ENCODE assay signal across 8 cellular contexts in genomic region chr17:68289936-68290267, GRCh38. TPM values are rescaled to one million over a fixed set of nuclear protein-coding genes. Genes with fewer than 3 reads are reported as not detected.
DNase-seq lines count a peak whose midpoint lies in the region; ATAC-seq and TF ChIP-seq lines count a peak whose summit lies in the region.

No MANE protein-coding gene starts in this region.

- TF ChIP-seq CTCF in HL-60 (IDR thresholded peaks at IDR 0.05; ENCODE audit: insufficient read depth, low read length) (no peak), adrenal gland (IDR thresholded peaks at IDR 0.05) (no peak)

- no peak for DNase-seq in HL-60 (ENCODE audit: low read depth in 1 of 2, low spot score in 1 of 2)
- no peak for DNase-seq in adrenal gland
- DNase-seq in substantia nigra (lab: John Stamatoyannopoulos, UW) = no peak

- ATAC-seq in GM18505 (IDR thresholded peaks at IDR 0.05; ENCODE audit: unreplicated experiment) = no peak
- no peak for ATAC-seq in GM21717 (IDR thresholded peaks at IDR 0.05; ENCODE audit: unreplicated experiment)
- no peak for ATAC-seq in GM19455 (IDR thresholded peaks at IDR 0.05; ENCODE audit: unreplicated experiment)

- H3K27me3 ChIP-seq in BLaER1 (no peaks in the 10 kb centered on the region), HL-60 (ENCODE audit: insufficient read depth, poor library complexity, severe bottlenecking) (no peaks in the 10 kb centered on the region), adrenal gland (no peaks in the 10 kb centered on the region), muscle layer of duodenum (ENCODE audit: low read depth, low read length) (peaks cover 10% of the 10 kb centered on the region)

- H3K9ac ChIP-seq in BLaER1 = peak overlapping the region; percentile 93; the same call in 1 of the 2 replicates

- H3K9me3 ChIP-seq in BLaER1 (no peaks in the 10 kb centered on the region), adrenal gland (replicated peaks in 1 of 3) (no peaks in the 10 kb centered on the region), muscle layer of duodenum (ENCODE audit: control insufficient read depth in 1 of 2, low read length in 2 of 2) (no peaks in the 10 kb centered on the region)

- WGBS in adrenal gland, 4 donors = 20 to 26% (median 22%) methylated on average over 6 to 9 of the region's 9 CpGs

- H3K4me3 ChIP-seq in BLaER1 (peak overlapping the region; percentile 78), HL-60 (replicated peaks; ENCODE audit: insufficient read depth, low read length) (peak overlapping the region; percentile 59), adrenal gland (peak overlapping the region in 1 of 4 donors; percentile 83), muscle layer of duodenum (ENCODE audit: low read depth in 1 of 2, low read length in 2 of 2) (peak overlapping the region; percentile 52 to 87)

- intact Hi-C loops in adrenal gland (cut with DNase I) = loop anchor here in 1 of 2 donors (10.0 kb wide), 1 partner anchor 95 kb away; no protein-coding TSS in a partner anchor

- H3K36me3 ChIP-seq in BLaER1 = no peaks in the 10 kb centered on the region
- no peaks in the 10 kb centered on the region for H3K36me3 ChIP-seq in adrenal gland (replicated peaks in 1 of 2)
- H3K36me3 ChIP-seq in muscle layer of duodenum (ENCODE audit: control insufficient read depth in 1 of 2, insufficient read depth in 2 of 2, low read length in 2 of 2) = no peaks in the 10 kb centered on the region

- peak overlapping the region; percentile 97 for H3K4me2 ChIP-seq in BLaER1

- no peaks in the 10 kb centered on the region for H4K20me1 ChIP-seq in BLaER1

- no peak for TF ChIP-seq POLR2A in adrenal gland (IDR thresholded peaks at IDR 0.05)
- no peak for TF ChIP-seq POLR2A in GM18505 (IDR thresholded peaks at IDR 0.05; ENCODE audit: borderline replicate concordance, extremely low read depth, insufficient read depth, insufficient read length)

- peak overlapping the region; percentile 97; the same call in 1 of the 2 replicates for H3K27ac ChIP-seq in BLaER1
- H3K27ac ChIP-seq in HL-60 (replicated peaks) = peak overlapping the region; percentile 88
- H3K27ac ChIP-seq in adrenal gland = peak overlapping the region in 3 of 5 donors; percentile 26 to 88 (median 49)
- H3K27ac ChIP-seq in muscle layer of duodenum (ENCODE audit: low read length) = peak overlapping the region; percentile 18
- H3K27ac ChIP-seq in substantia nigra (ENCODE audit: low read depth, low read length, poor library complexity, severe bottlenecking) = no peak overlapping the region

- H3K4me1 ChIP-seq in BLaER1 = peaks cover 44% of the 10 kb centered on the region
- H3K4me1 ChIP-seq in adrenal gland (replicated peaks in 1 of 2) = peaks cover 13 to 24% of the 10 kb centered on the region in 2 donors
- peaks cover 5 to 23% of the 10 kb centered on the region in 2 donors for H3K4me1 ChIP-seq in muscle layer of duodenum (ENCODE audit: control insufficient read depth in 1 of 2, insufficient read depth in 2 of 2, low read length in 2 of 2)

RNA-seq across cellular contexts. Expression of gene SLC16A6, which starts 1.0 kb away (rescaled TPM):
- total RNA-seq in adrenal gland = 10 to 100 TPM in 1 of 8 donors, 1 to 10 TPM in 6, under 1 TPM in 1; 0.84 to 83.0 (median 2.5) TPM
- 10 to 100 TPM in 1 of 3 donors, 1 to 10 TPM in 1, under 1 TPM in 1; 0.47 to 59.7 (median 1.1) TPM for polyA plus RNA-seq in adrenal gland

RNA-seq across cellular contexts. Expression of gene ARSG, which starts 1.4 kb away (rescaled TPM):
- total RNA-seq in adrenal gland = 10 to 100 TPM in 4 of 8 donors, 1 to 10 TPM in 4; 7.3 to 49.6 (median 12.7) TPM
- polyA plus RNA-seq in adrenal gland = 10 to 100 TPM in 1 of 3 donors, 1 to 10 TPM in 2; 2.1 to 22.9 (median 3.1) TPM

RNA-seq across cellular contexts. Expression of gene AMZ2, which starts 42.1 kb away (rescaled TPM):
- 100 to 1,000 TPM in 1 of 8 donors, 10 to 100 TPM in 7; 55.5 to 113 (median 72.6) TPM for total RNA-seq in adrenal gland
- 100 to 1,000 TPM in 2 of 3 donors, 10 to 100 TPM in 1; 82.6 to 135 (median 135) TPM for polyA plus RNA-seq in adrenal gland
